Comparison of ENCODE assay signal across 20 cellular contexts in the genomic region with DNA sequence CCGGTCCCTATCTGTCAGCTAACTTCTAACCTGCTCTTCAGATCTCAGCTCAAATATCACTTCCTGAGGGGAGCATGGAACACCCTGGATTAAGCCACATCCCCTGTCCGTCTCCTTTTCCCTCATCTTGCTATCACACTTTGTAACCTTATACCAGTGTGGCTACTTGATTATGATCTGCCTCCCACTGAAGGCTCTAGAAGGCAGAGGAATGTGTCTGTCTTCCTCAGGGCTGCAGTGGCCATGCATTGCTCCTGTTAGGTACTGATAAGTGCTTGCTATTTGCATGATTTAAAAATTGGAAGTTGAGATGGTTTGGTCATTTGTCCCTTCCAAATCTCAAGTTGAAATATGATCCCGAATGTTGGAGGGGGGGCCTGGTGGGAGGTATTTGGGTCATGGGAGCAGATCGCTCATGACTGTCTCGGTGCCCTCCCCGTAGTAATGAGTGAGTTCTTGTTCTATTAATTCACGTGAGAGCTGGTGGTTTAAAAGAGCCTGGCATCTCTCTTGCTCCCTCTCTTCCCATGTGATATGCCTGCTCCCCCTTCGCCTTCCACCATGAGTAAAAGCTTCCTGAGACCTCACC.
A peak's percentile ranks its signal among the peaks of the same experiment; 100 is the strongest.
DNase-seq lines count a peak whose midpoint lies in the region; ATAC-seq and TF ChIP-seq lines count a peak whose summit lies in the region.
"Had no signal": no experiment of that assay in that cellular context is flagged by ENCODE, and none has a peak within 500 bp of the region (broad histone marks: within the 10 kb centered on the region; RNA-seq: fewer than 3 reads in every experiment).

No MANE protein-coding gene starts in this region.

- no peaks in the 10 kb centered on the region for H3K9me3 ChIP-seq in testis

- 77 to 84% methylated on average over 8 of the region's 8 CpGs for WGBS in testis, 2 donors

- no peaks in the 10 kb centered on the region for H3K27me3 ChIP-seq in testis

- no peak overlapping the region for H3K27ac ChIP-seq in testis

- H3K36me3 Mint-ChIP-seq in HFFc6 (ENCODE audit: low read depth), result peaks cover 49% of the 10 kb centered on the region
- peaks cover 19% of the 10 kb centered on the region for H3K36me3 Mint-ChIP-seq in WTC11
- H3K36me3 Mint-ChIP-seq in neural crest cell (ENCODE audit: low read depth), result peaks cover 30% of the 10 kb centered on the region
- H3K36me3 Mint-ChIP-seq in activated T-helper 17 cell treated with anti-CD3 and anti-CD28 coated beads, Interleukin-2, amount 50 U/mL, for 72 hours (ENCODE audit: low read depth), result no peaks in the 10 kb centered on the region
- H3K36me3 Mint-ChIP-seq: CD14-positive monocyte, IgD-negative memory B cell had no signal

- H3K9me3 Mint-ChIP-seq in HFFc6 (peaks cover 14% of the 10 kb centered on the region), WTC11 (peaks cover 23% of the 10 kb centered on the region), neural crest cell (no peaks in the 10 kb centered on the region)
- H3K9me3 Mint-ChIP-seq in activated T-helper 17 cell treated with anti-CD3 and anti-CD28 coated beads, Interleukin-2, amount 50 U/mL, for 72 hours, result peaks cover 12% of the 10 kb centered on the region

- H3K4me1 Mint-ChIP-seq in HFFc6 (ENCODE audit: low read depth) (peaks cover 52% of the 10 kb centered on the region), WTC11 (peaks cover 23% of the 10 kb centered on the region), neural crest cell (peaks cover 36% of the 10 kb centered on the region)
- no peaks in the 10 kb centered on the region for H3K4me1 Mint-ChIP-seq in activated T-helper 17 cell treated with anti-CD3 and anti-CD28 coated beads, Interleukin-2, amount 50 U/mL, for 72 hours
- H3K4me1 Mint-ChIP-seq: IgD-negative memory B cell had no signal

- H3K27me3 Mint-ChIP-seq in HFFc6 (ENCODE audit: insufficient read depth) (peaks cover 1% of the 10 kb centered on the region), WTC11 (ENCODE audit: low read depth) (no peaks in the 10 kb centered on the region), neural crest cell (ENCODE audit: low read depth) (no peaks in the 10 kb centered on the region)
- H3K27me3 Mint-ChIP-seq in activated T-helper 17 cell treated with anti-CD3 and anti-CD28 coated beads, Interleukin-2, amount 50 U/mL, for 72 hours, result no peaks in the 10 kb centered on the region
- H3K27me3 Mint-ChIP-seq: IgD-negative memory B cell had no signal

- H3K4me3 Mint-ChIP-seq in HFFc6 (no peak overlapping the region), WTC11 (no peak overlapping the region), neural crest cell (no peak overlapping the region)
- H3K4me3 Mint-ChIP-seq in activated T-helper 17 cell treated with anti-CD3 and anti-CD28 coated beads, Interleukin-2, amount 50 U/mL, for 72 hours, result no peak overlapping the region
- H3K4me3 Mint-ChIP-seq: CD14-positive monocyte, IgD-negative memory B cell had no signal

- H3K27ac Mint-ChIP-seq in HFFc6, result 0 out of 2 replicates have a peak overlapping the region, but pooled peaks have one; percentile 6
- H3K27ac Mint-ChIP-seq in WTC11, result peak overlapping the region; percentile 2; the same call in 1 of the 2 replicates
- H3K27ac Mint-ChIP-seq in neural crest cell (ENCODE audit: unreplicated experiment), result peak overlapping the region; percentile 54
- no peak overlapping the region for H3K27ac Mint-ChIP-seq in activated T-helper 17 cell treated with anti-CD3 and anti-CD28 coated beads, Interleukin-2, amount 50 U/mL, for 72 hours
- H3K27ac Mint-ChIP-seq: IgD-negative memory B cell had no signal

- H3K4me3 ChIP-seq in testis, result no peak overlapping the region

- intact Hi-C loops in testis (cut with DNase I; ENCODE audit: low total_unique reads), result no loop called here

- no peaks in the 10 kb centered on the region for H3K36me3 ChIP-seq in testis (ENCODE audit: low read depth, missing control alignments)

- DNase-seq in HFFc6 (no peak), OCI-M2 (lab: John Stamatoyannopoulos, UW; ENCODE audit: unreplicated experiment) (peak; percentile 89), WTC11 (ENCODE audit: low spot score) (no peak), neural crest cell (ENCODE audit: low read depth, low spot score) (no peak), NCI-H526 (lab: John Stamatoyannopoulos, UW) (no peak), testis (no peak)
- DNase-seq: ACHN; DND-41; HCEC 1CT; Kasumi-1; NCI-H1092 treated with DMSO at 0.1 percent for 48 hours; NCI-H146; NCI-H2029 treated with DMSO at 0.1 percent for 48 hours; NCI-H2171; NCI-H748 treated with DMSO at 0.1 percent for 48 hours; NK-92 treated with Interleukin-12 subunit alpha and Interleukin-12 subunit beta, amount 100 ng/mL, for 24 hours; SIG-M5 had no signal

- no peaks in the 10 kb centered on the region for H3K4me1 ChIP-seq in testis

- POLR2A ChIA-PET in WTC11 (lab: Charles Lee), result no interaction called here

- no peak for TF ChIP-seq CTCF in HFFc6 (IDR thresholded peaks at IDR 0.05)
- no peak for TF ChIP-seq CTCF in WTC11 (IDR thresholded peaks at IDR 0.05)
- TF ChIP-seq CTCF in neural crest cell (conservative IDR thresholded peaks at IDR 0.05), result no peak
- TF ChIP-seq CTCF in testis (IDR thresholded peaks at IDR 0.05), result no peak

- no peak for TF ChIP-seq POLR2A in testis (IDR thresholded peaks at IDR 0.05)

- no peak for ATAC-seq in WTC11
- ATAC-seq in activated T-helper 17 cell treated with anti-CD3 and anti-CD28 coated beads, Interleukin-2, amount 50 U/mL, for 72 hours (replicated peaks), result no peak

- CTCF ChIA-PET in WTC11 (lab: Charles Lee), result no interaction called here

TF ChIP-seq in WTC11, 78 proteins besides CTCF, POLR2A, EP300 and RAD21 (continues in another document):
- TF ChIP-seq PRDM15 (CRISPR knock-in tag; IDR thresholded peaks at IDR 0.05) (no peak), NR3C1 (CRISPR knock-in tag; conservative IDR thresholded peaks at IDR 0.05; ENCODE audit: low read depth) (no peak), HMGXB4 (CRISPR knock-in tag; IDR thresholded peaks at IDR 0.05) (no peak), ZNF396 (CRISPR knock-in tag; IDR thresholded peaks at IDR 0.05; ENCODE audit: borderline replicate concordance) (no peak), AR (CRISPR knock-in tag; IDR thresholded peaks at IDR 0.05) (no peak)
